8 cellular contexts compared by ENCODE assay signal in the genomic region with DNA sequence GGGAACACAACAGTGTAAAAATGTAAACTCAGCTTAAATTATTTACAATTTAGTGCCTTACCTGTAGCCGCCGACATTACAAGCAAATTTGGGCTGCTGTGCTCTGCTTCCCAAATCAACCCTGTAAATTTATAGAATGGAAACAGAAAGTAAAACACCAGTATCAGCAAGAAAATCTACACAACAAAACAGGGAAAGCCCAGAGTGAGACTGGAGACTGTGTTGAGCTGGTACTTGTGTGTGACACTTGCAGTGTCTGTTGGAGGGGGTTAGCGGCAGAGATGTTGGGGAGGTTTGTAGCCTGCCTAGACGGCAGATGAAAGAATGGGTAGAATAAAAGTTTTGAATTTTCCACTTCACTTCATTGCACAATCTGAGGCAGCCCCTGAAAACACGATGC. TPM values are rescaled to one million over a fixed set of nuclear protein-coding genes. Genes with fewer than 3 reads are reported as not detected.
"Had no signal": no experiment of that assay in that cellular context is flagged by ENCODE, and none has a peak within 500 bp of the region (broad histone marks: within the 10 kb centered on the region; RNA-seq: fewer than 3 reads in every experiment).

No MANE protein-coding gene starts in this region.

RNA-seq across cellular contexts. Expression of gene MAGEA2B, which starts 1.2 kb away (rescaled TPM):
- total RNA-seq: OCI-LY7; Right ventricle myocardium inferior; T-cell; T-helper 1 cell treated with Interleukin-12 subunit alpha and Interleukin-12 subunit beta and Interleukin-4 antibody, amounts not matched to agents 30 ng/mL and 1 ng/mL, for 36 hours; T-helper 17 cell had no signal

RNA-seq across cellular contexts. Expression of gene CSAG2, which starts 4.1 kb away (rescaled TPM):
- total RNA-seq: M059J; OCI-LY7; PC-9; Right ventricle myocardium inferior; SJCRH30; T-cell; T-helper 1 cell treated with Interleukin-12 subunit alpha and Interleukin-12 subunit beta and Interleukin-4 antibody, amounts not matched to agents 30 ng/mL and 1 ng/mL, for 36 hours; T-helper 17 cell had no signal

RNA-seq across cellular contexts. Expression of gene MAGEA3, which starts 14.6 kb away (rescaled TPM):
- total RNA-seq: OCI-LY7; Right ventricle myocardium inferior; T-helper 1 cell treated with Interleukin-12 subunit alpha and Interleukin-12 subunit beta and Interleukin-4 antibody, amounts not matched to agents 30 ng/mL and 1 ng/mL, for 36 hours; T-helper 17 cell had no signal

RNA-seq across cellular contexts. Expression of gene CSAG1, which starts 20.3 kb away (rescaled TPM):
- total RNA-seq: OCI-LY7; Right ventricle myocardium inferior; T-cell; T-helper 1 cell treated with Interleukin-12 subunit alpha and Interleukin-12 subunit beta and Interleukin-4 antibody, amounts not matched to agents 30 ng/mL and 1 ng/mL, for 36 hours; T-helper 17 cell had no signal

RNA-seq across cellular contexts. Expression of gene MAGEA12, which starts 20.4 kb away (rescaled TPM):
- total RNA-seq: OCI-LY7; Right ventricle myocardium inferior; T-helper 1 cell treated with Interleukin-12 subunit alpha and Interleukin-12 subunit beta and Interleukin-4 antibody, amounts not matched to agents 30 ng/mL and 1 ng/mL, for 36 hours; T-helper 17 cell had no signal
